Comparison of ENCODE assay signal across 18 cellular contexts in the genomic region with DNA sequence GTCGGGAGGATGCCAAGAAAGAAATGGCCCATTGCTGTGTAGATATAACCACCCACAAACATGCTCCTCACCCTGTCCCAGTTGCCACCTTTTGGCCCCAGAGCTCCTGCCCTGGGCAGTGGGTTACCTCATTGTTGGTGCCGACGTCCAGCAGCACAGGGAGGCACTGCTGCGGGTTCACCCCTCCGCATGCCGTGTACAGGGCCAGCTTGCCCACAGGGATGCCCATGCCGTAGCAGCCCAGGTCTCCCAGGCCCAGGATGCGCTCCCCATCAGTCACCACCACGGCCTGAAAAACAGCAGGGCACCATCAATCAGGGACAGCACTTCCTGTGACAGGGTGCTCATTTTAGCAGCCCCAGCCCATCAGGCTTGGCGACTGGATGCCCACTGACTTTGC.
DNase-seq lines count a peak whose midpoint lies in the region; ATAC-seq and TF ChIP-seq lines count a peak whose summit lies in the region.
"Had no signal": no experiment of that assay in that cellular context is flagged by ENCODE, and none has a peak within 500 bp of the region (broad histone marks: within the 10 kb centered on the region; RNA-seq: fewer than 3 reads in every experiment).

No MANE protein-coding gene starts in this region.

- no peak overlapping the region for H3K23ac ChIP-seq in IMR-90 (ENCODE audit: low read depth, low read length)
- no peak overlapping the region for H3K23ac ChIP-seq in mesenchymal stem cell (ENCODE audit: low read length in 2 of 2)

- no peaks in the 10 kb centered on the region for H3K36me3 Mint-ChIP-seq in WTC11
- peaks cover 2% of the 10 kb centered on the region for H3K36me3 Mint-ChIP-seq in endodermal cell (ENCODE audit: low read depth)

- H2BK20ac ChIP-seq in IMR-90 (ENCODE audit: low read depth, low read length) = peak overlapping the region; percentile 62; the same call in 1 of the 2 replicates

- no peak for TF ChIP-seq RAD21 in IMR-90 (IDR thresholded peaks at IDR 0.05; ENCODE audit: low read length)

- H3K27ac ChIP-seq in IMR-90 (ENCODE audit: insufficient read depth, low read length) (no peak overlapping the region), mesenchymal stem cell (ENCODE audit: low read length, poor library complexity, severe bottlenecking) (peak overlapping the region; percentile 75), smooth muscle cell (ENCODE audit: low read depth) (peak overlapping the region; percentile 10), endodermal cell (ENCODE audit: low read depth, low read length) (no peak overlapping the region)
- H3K27ac ChIP-seq: C4-2B had no signal

- H4K8ac ChIP-seq in IMR-90 (ENCODE audit: low read depth in 2 of 2, low read length in 2 of 2) (no peak overlapping the region), mesenchymal stem cell (ENCODE audit: low read length) (peak overlapping the region; percentile 81)

- H3K4me3 Mint-ChIP-seq in WTC11 (no peak overlapping the region), endodermal cell (no peak overlapping the region)

- intact Hi-C loops in IMR-90 (cut with micrococcal nuclease) = no loop called here

- no peak for TF ChIP-seq CTCF in IMR-90 (conservative IDR thresholded peaks at IDR 0.05; ENCODE audit: low read depth, low read length)
- no peak for TF ChIP-seq CTCF in WTC11 (IDR thresholded peaks at IDR 0.05)
- TF ChIP-seq CTCF in smooth muscle cell (IDR thresholded peaks at IDR 0.05; ENCODE audit: borderline replicate concordance, insufficient read depth, poor library complexity, severe bottlenecking) = no peak
- no peak for TF ChIP-seq CTCF in endodermal cell (conservative IDR thresholded peaks at IDR 0.05)

- dilution Hi-C loops in IMR-90 (cut with HindIII; ENCODE audit: low sequenced_read_pairs, unreplicated experiment) = no loop called here

- H3K4me1 Mint-ChIP-seq in WTC11 (peaks cover 24% of the 10 kb centered on the region), endodermal cell (peaks cover 4% of the 10 kb centered on the region)

- no peak overlapping the region for H4K5ac ChIP-seq in IMR-90 (ENCODE audit: low read depth, low read length)

- POLR2A ChIA-PET in IMR-90 (lab: Charles Lee; ENCODE audit: unreplicated experiment) (no interaction called here), WTC11 (lab: Charles Lee) (interaction anchor here (0.6 kb wide), 1 partner anchor 582 kb away, joined by 3 read pairs; no protein-coding TSS in a partner anchor)

- peak overlapping the region; percentile 53; the same call in 1 of the 3 replicates for H2BK15ac ChIP-seq in IMR-90 (ENCODE audit: low read depth, low read length)
- no peak overlapping the region for H2BK15ac ChIP-seq in mesenchymal stem cell (ENCODE audit: low read depth, poor library complexity, severe bottlenecking)

- H4K20me1 ChIP-seq in IMR-90 (ENCODE audit: insufficient read depth, low read length) = no peaks in the 10 kb centered on the region
- no peaks in the 10 kb centered on the region for H4K20me1 ChIP-seq in smooth muscle cell (ENCODE audit: low read depth)

- H3K14ac ChIP-seq in IMR-90 (replicated peaks; ENCODE audit: low read depth, low read length) = peak overlapping the region; percentile 10; the same call in 1 of the 2 replicates
- H3K14ac ChIP-seq in mesenchymal stem cell (ENCODE audit: low read length in 2 of 2) = peak overlapping the region in 1 of 2 experiments; percentile 24

- no peak overlapping the region for H3K27ac Mint-ChIP-seq in WTC11
- H3K27ac Mint-ChIP-seq in endodermal cell = no peak overlapping the region

- H3K4me3 ChIP-seq in IMR-90 (ENCODE audit: insufficient read depth, low read depth, low read length) (no peak overlapping the region), mesenchymal stem cell (ENCODE audit: insufficient read depth in 1 of 2, low read depth in 1 of 2, low read length in 2 of 2) (no peak overlapping the region), smooth muscle cell (no peak overlapping the region), endodermal cell (ENCODE audit: low read length) (no peak overlapping the region)
- H3K4me3 ChIP-seq: HAP-1 had no signal

- H3K4me2 ChIP-seq in IMR-90 (ENCODE audit: low read depth, low read length) (no peak overlapping the region), mesenchymal stem cell (ENCODE audit: low read length, poor library complexity, severe bottlenecking) (no peak overlapping the region), smooth muscle cell (no peak overlapping the region)

- no peaks in the 10 kb centered on the region for H3K9me3 ChIP-seq in IMR-90 (ENCODE audit: control insufficient read depth, insufficient read depth, low read length)
- no peaks in the 10 kb centered on the region for H3K9me3 ChIP-seq in mesenchymal stem cell (ENCODE audit: control insufficient read depth, low read length)
- H3K9me3 ChIP-seq in smooth muscle cell (replicated peaks; ENCODE audit: low read depth) = no peaks in the 10 kb centered on the region
- no peaks in the 10 kb centered on the region for H3K9me3 ChIP-seq in endodermal cell (ENCODE audit: control insufficient read depth, low read length)
- H3K9me3 ChIP-seq: HAP-1 had no signal

- peaks cover 7% of the 10 kb centered on the region; the same call in 1 of the 2 replicates for H3K9me1 ChIP-seq in IMR-90 (ENCODE audit: insufficient read depth, low read length)

- H2AK5ac ChIP-seq in IMR-90 (ENCODE audit: low read depth, low read length) = peak overlapping the region; percentile 80
- peak overlapping the region; percentile 45 for H2AK5ac ChIP-seq in mesenchymal stem cell (ENCODE audit: low read length, severe bottlenecking)

- H2AK9ac ChIP-seq in IMR-90 (replicated peaks; ENCODE audit: low read depth, low read length, poor library complexity) = peak overlapping the region; percentile 68

- in situ Hi-C loops in IMR-90 (cut with MboI; ENCODE audit: low sequenced_read_pairs) = no loop called here

- no peaks in the 10 kb centered on the region for H3K27me3 Mint-ChIP-seq in WTC11 (ENCODE audit: low read depth)
- H3K27me3 Mint-ChIP-seq in endodermal cell (ENCODE audit: insufficient read depth) = no peaks in the 10 kb centered on the region

- no TSS peak for BruUV-seq in IMR-90 (replicated peaks; lab: Mats Ljungman, UMichigan)

- peak overlapping the region; percentile 45 for H2BK120ac ChIP-seq in IMR-90 (ENCODE audit: low read depth, low read length)
- no peak overlapping the region for H2BK120ac ChIP-seq in mesenchymal stem cell (ENCODE audit: low read depth, low read length)

- ATAC-seq in IMR-90 (ENCODE audit: low read depth) = no peak
- ATAC-seq in WTC11 = no peak
- no peak for ATAC-seq in GM19452 (IDR thresholded peaks at IDR 0.05; ENCODE audit: unreplicated experiment)
- no peak for ATAC-seq in HG03175 (IDR thresholded peaks at IDR 0.05; ENCODE audit: unreplicated experiment)

- H2AFZ ChIP-seq in IMR-90 (replicated peaks; ENCODE audit: low read length, poor library complexity) (peak overlapping the region; percentile 24), mesenchymal stem cell (ENCODE audit: low read depth, low read length) (no peak overlapping the region), smooth muscle cell (ENCODE audit: low read depth) (no peak overlapping the region)

- H3K79me1 ChIP-seq in IMR-90 (ENCODE audit: low read depth in 1 of 2, low read length in 2 of 2) = no peaks in the 10 kb centered on the region
- H3K79me1 ChIP-seq in mesenchymal stem cell (replicated peaks; ENCODE audit: low read length, poor library complexity, severe bottlenecking) = peaks cover 5% of the 10 kb centered on the region

- no peak overlapping the region for H3K56ac ChIP-seq in IMR-90 (ENCODE audit: extremely low read depth, insufficient read depth, low read length)

- CTCF ChIA-PET in IMR-90 (lab: Yijun Ruan, JAX) = interaction anchor here (0.6 to 1.1 kb wide), 2 partner anchors 13 to 35 kb away, joined by 4 read pairs; no protein-coding TSS in a partner anchor
- CTCF ChIA-PET in WTC11 (lab: Charles Lee) = no interaction called here

- H3K36me3 ChIP-seq in IMR-90 (ENCODE audit: control insufficient read depth, insufficient read depth, low read length) (no peaks in the 10 kb centered on the region), mesenchymal stem cell (ENCODE audit: control insufficient read depth in 1 of 2, insufficient read depth in 2 of 2, low read depth in 1 of 2, low read length in 2 of 2) (peaks cover 0 to 9% of the 10 kb centered on the region in 2 experiments), smooth muscle cell (ENCODE audit: low read depth) (no peaks in the 10 kb centered on the region), endodermal cell (ENCODE audit: control insufficient read depth, insufficient read depth, low read length) (peaks cover 6% of the 10 kb centered on the region)
- H3K36me3 ChIP-seq: HAP-1 had no signal

- H3F3A ChIP-seq in smooth muscle cell (ENCODE audit: low read depth) = no peaks in the 10 kb centered on the region

- no peaks in the 10 kb centered on the region for H3K79me2 ChIP-seq in smooth muscle cell (ENCODE audit: low read depth)

- H3K27me3 ChIP-seq in IMR-90 (ENCODE audit: control insufficient read depth, insufficient read depth, low read length) (no peaks in the 10 kb centered on the region; the same call in 1 of the 2 replicates), mesenchymal stem cell (ENCODE audit: control insufficient read depth in 1 of 2, insufficient read depth in 1 of 2, low read length in 2 of 2) (no peaks in the 10 kb centered on the region), smooth muscle cell (ENCODE audit: low read depth) (no peaks in the 10 kb centered on the region), endodermal cell (ENCODE audit: control insufficient read depth, insufficient read depth, low read length, poor library complexity, severe bottlenecking) (no peaks in the 10 kb centered on the region)

- peak overlapping the region in 1 of 2 experiments; percentile 49 for H2BK12ac ChIP-seq in mesenchymal stem cell (ENCODE audit: low read length in 2 of 2)

- H3K4me1 ChIP-seq in IMR-90 (ENCODE audit: control insufficient read depth, insufficient read depth, low read length) (peaks cover 10% of the 10 kb centered on the region), mesenchymal stem cell (ENCODE audit: control insufficient read depth, insufficient read depth, low read depth, low read length) (peaks cover 24% of the 10 kb centered on the region), smooth muscle cell (ENCODE audit: low read depth) (peaks cover 4% of the 10 kb centered on the region), endodermal cell (ENCODE audit: control insufficient read depth, insufficient read depth, low read length) (peaks cover 16% of the 10 kb centered on the region)
- H3K4me1 ChIP-seq: HAP-1 had no signal

- WGBS in IMR-90 (ENCODE audit: extremely low coverage in 2 of 2, insufficient read length in 1 of 2), 2 experiments = 83% methylated on average over 3 of the region's 10 CpGs; no CpG with 5 or more reads in 1 of the 2 experiments
- WGBS in mesenchymal stem cell = 91% methylated on average over 10 of the region's 10 CpGs
- 95% methylated on average over 10 of the region's 10 CpGs for WGBS in smooth muscle cell (ENCODE audit: low lambda C conversion rate)
- 94 to 97% methylated on average over 6 to 10 of the region's 10 CpGs for WGBS in endodermal cell (ENCODE audit: insufficient coverage in 1 of 2, insufficient read length in 1 of 2), 2 experiments

- no peak for DNase-seq in IMR-90
- no peak for DNase-seq in WTC11 (ENCODE audit: low spot score)
- no peak for DNase-seq in mesenchymal stem cell
- DNase-seq in smooth muscle cell (lab: John Stamatoyannopoulos, UW; ENCODE audit: unreplicated experiment) = no peak
- DNase-seq in ecto neural progenitor cell (ENCODE audit: low spot score) = no peak
- DNase-seq in endodermal cell = no peak
- DNase-seq: AML-193, DMS79, KBM-7, MV-4-11, NCI-H1694 treated with DMSO at 0.1 percent for 48 hours, NCI-H510A, NCI-H774, SIG-M5 had no signal

- TF ChIP-seq POLR2A in IMR-90 (IDR thresholded peaks at IDR 0.05; ENCODE audit: low read depth, low read length) = no peak

- H3K9ac ChIP-seq in IMR-90 (ENCODE audit: low read depth, low read length) (no peak overlapping the region), mesenchymal stem cell (ENCODE audit: low read length) (no peak overlapping the region), smooth muscle cell (ENCODE audit: low read depth) (no peak overlapping the region), endodermal cell (ENCODE audit: extremely low read depth, low read length, poor library complexity, severe bottlenecking) (no peak overlapping the region)

- 0 out of 2 replicates have a peak overlapping the region, but pooled peaks have one; percentile 3 for H3K18ac ChIP-seq in IMR-90 (ENCODE audit: low read depth, low read length)
- peak overlapping the region in 1 of 2 experiments; percentile 79 for H3K18ac ChIP-seq in mesenchymal stem cell (ENCODE audit: low read depth in 1 of 2, low read length in 2 of 2)

- H3K9me3 Mint-ChIP-seq in WTC11 (no peaks in the 10 kb centered on the region), endodermal cell (no peaks in the 10 kb centered on the region)

- H2BK5ac ChIP-seq in IMR-90 (ENCODE audit: low read depth, low read length, poor library complexity, severe bottlenecking) = peak overlapping the region; percentile 8
- H2BK5ac ChIP-seq in mesenchymal stem cell (ENCODE audit: low read depth, low read length, poor library complexity, severe bottlenecking) = peak overlapping the region; percentile 57

- H3K4ac ChIP-seq in IMR-90 (ENCODE audit: low read depth, low read length) (peak overlapping the region; percentile 59), mesenchymal stem cell (ENCODE audit: low read depth in 1 of 2, low read length in 2 of 2) (no peak overlapping the region)

- H4K91ac ChIP-seq in IMR-90 (ENCODE audit: insufficient read depth, low read depth, low read length) (peak overlapping the region; percentile 62), mesenchymal stem cell (ENCODE audit: low read length) (peak overlapping the region; percentile 81)

Comparison
In these comparisons a context has a peak if more than half of its experiments do, and no peak if none do; other contexts are left out.
1. H3K27ac ChIP-seq: peak in mesenchymal stem cell (single experiment) and smooth muscle cell (single experiment); none in IMR-90 (single experiment) and endodermal cell (single experiment).